In genomic region chr1:225447649-225448048, GRCh38 we compare ENCODE assay signal across 9 cellular contexts. TPM values are rescaled to one million over a fixed set of nuclear protein-coding genes. Genes with fewer than 3 reads are reported as not detected.
DNase-seq lines count a peak whose midpoint lies in the region; ATAC-seq lines count a peak whose summit lies in the region.
"Had no signal": no experiment of that assay in that cellular context is flagged by ENCODE, and none has a peak within 500 bp of the region (broad histone marks: within the 10 kb centered on the region; RNA-seq: fewer than 3 reads in every experiment).

No MANE protein-coding gene starts in this region.

- intact Hi-C loops in activated T-helper 1 cell treated with anti-CD3 and anti-CD28 coated beads, Interleukin-12 subunit alpha, Interleukin-12 subunit beta, Interleukin-2, Interleukin-4 antibody, amounts not matched to agents 30 ng/mL and 10 ng/mL and 1 ng/mL, durations not matched to agents 14 hours and 24 hours and 36 hours (cut with micrococcal nuclease) = no loop called here
- intact Hi-C loops in left cardiac atrium (cut with DNase I) = no loop called here

- DNase-seq in C1 segment of cervical spinal cord (lab: John Stamatoyannopoulos, UW) (peak in 11 of 14 donors; percentile 7 to 80 (median 60)), left cardiac atrium (no peak), pons (ENCODE audit: low spot score) (peak; percentile 92), HCEC 1CT (no peak)
- DNase-seq in activated T-helper 1 cell treated with anti-CD3 and anti-CD28 coated beads, Interleukin-12 subunit alpha, Interleukin-12 subunit beta, Interleukin-2, Interleukin-4 antibody, amounts not matched to agents 30 ng/mL and 10 ng/mL and 1 ng/mL, durations not matched to agents 14 hours and 24 hours and 36 hours (ENCODE audit: low spot score) = no peak
- DNase-seq in activated T-cell treated with anti-CD3 and anti-CD28 coated beads, Interleukin-2, amount 50 U/mL, for 4 hours = no peak
- DNase-seq in stimulated activated naive CD8-positive, alpha-beta T cell treated with anti-CD3 and anti-CD28 coated beads, Interleukin-15, amount 100 ng/mL, for 72 hours = no peak
- DNase-seq: DMS79 treated with DMSO at 0.1 percent for 48 hours had no signal

- H3K36me3 Mint-ChIP-seq in activated T-helper 1 cell treated with anti-CD3 and anti-CD28 coated beads, Interleukin-12 subunit alpha, Interleukin-12 subunit beta, Interleukin-2, Interleukin-4 antibody, amounts not matched to agents 30 ng/mL and 10 ng/mL and 1 ng/mL, durations not matched to agents 14 hours and 24 hours and 36 hours (ENCODE audit: low read depth) = no peaks in the 10 kb centered on the region
- no peaks in the 10 kb centered on the region for H3K36me3 Mint-ChIP-seq in activated T-cell treated with anti-CD3 and anti-CD28 coated beads, Interleukin-2, amount 50 U/mL, for 4 hours (ENCODE audit: insufficient read depth)

- no peaks in the 10 kb centered on the region for H3K9me3 Mint-ChIP-seq in activated T-helper 1 cell treated with anti-CD3 and anti-CD28 coated beads, Interleukin-12 subunit alpha, Interleukin-12 subunit beta, Interleukin-2, Interleukin-4 antibody, amounts not matched to agents 30 ng/mL and 10 ng/mL and 1 ng/mL, durations not matched to agents 14 hours and 24 hours and 36 hours
- H3K9me3 Mint-ChIP-seq in activated T-cell treated with anti-CD3 and anti-CD28 coated beads, Interleukin-2, amount 50 U/mL, for 4 hours = no peaks in the 10 kb centered on the region
- H3K9me3 Mint-ChIP-seq in stimulated activated naive CD8-positive, alpha-beta T cell treated with anti-CD3 and anti-CD28 coated beads, Interleukin-15, amount 100 ng/mL, for 72 hours = no peaks in the 10 kb centered on the region

- H3K4me3 Mint-ChIP-seq in activated T-helper 1 cell treated with anti-CD3 and anti-CD28 coated beads, Interleukin-12 subunit alpha, Interleukin-12 subunit beta, Interleukin-2, Interleukin-4 antibody, amounts not matched to agents 30 ng/mL and 10 ng/mL and 1 ng/mL, durations not matched to agents 14 hours and 24 hours and 36 hours = no peak overlapping the region
- H3K4me3 Mint-ChIP-seq in activated T-cell treated with anti-CD3 and anti-CD28 coated beads, Interleukin-2, amount 50 U/mL, for 4 hours = no peak overlapping the region
- no peak overlapping the region for H3K4me3 Mint-ChIP-seq in stimulated activated naive CD8-positive, alpha-beta T cell treated with anti-CD3 and anti-CD28 coated beads, Interleukin-15, amount 100 ng/mL, for 72 hours

- peaks cover 2% of the 10 kb centered on the region for H3K27me3 Mint-ChIP-seq in activated T-helper 1 cell treated with anti-CD3 and anti-CD28 coated beads, Interleukin-12 subunit alpha, Interleukin-12 subunit beta, Interleukin-2, Interleukin-4 antibody, amounts not matched to agents 30 ng/mL and 10 ng/mL and 1 ng/mL, durations not matched to agents 14 hours and 24 hours and 36 hours (ENCODE audit: insufficient read depth)
- H3K27me3 Mint-ChIP-seq in activated T-cell treated with anti-CD3 and anti-CD28 coated beads, Interleukin-2, amount 50 U/mL, for 4 hours (ENCODE audit: low read depth) = no peaks in the 10 kb centered on the region
- no peaks in the 10 kb centered on the region for H3K27me3 Mint-ChIP-seq in stimulated activated naive CD8-positive, alpha-beta T cell treated with anti-CD3 and anti-CD28 coated beads, Interleukin-15, amount 100 ng/mL, for 72 hours

- H3K27ac Mint-ChIP-seq in activated T-helper 1 cell treated with anti-CD3 and anti-CD28 coated beads, Interleukin-12 subunit alpha, Interleukin-12 subunit beta, Interleukin-2, Interleukin-4 antibody, amounts not matched to agents 30 ng/mL and 10 ng/mL and 1 ng/mL, durations not matched to agents 14 hours and 24 hours and 36 hours = peak overlapping the region; percentile 21
- no peak overlapping the region for H3K27ac Mint-ChIP-seq in stimulated activated naive CD8-positive, alpha-beta T cell treated with anti-CD3 and anti-CD28 coated beads, Interleukin-15, amount 100 ng/mL, for 72 hours

- H3K4me1 Mint-ChIP-seq in activated T-helper 1 cell treated with anti-CD3 and anti-CD28 coated beads, Interleukin-12 subunit alpha, Interleukin-12 subunit beta, Interleukin-2, Interleukin-4 antibody, amounts not matched to agents 30 ng/mL and 10 ng/mL and 1 ng/mL, durations not matched to agents 14 hours and 24 hours and 36 hours (ENCODE audit: low read depth) = peaks cover 55% of the 10 kb centered on the region
- peaks cover 55% of the 10 kb centered on the region for H3K4me1 Mint-ChIP-seq in activated T-cell treated with anti-CD3 and anti-CD28 coated beads, Interleukin-2, amount 50 U/mL, for 4 hours (ENCODE audit: low read depth)
- peaks cover 65% of the 10 kb centered on the region for H3K4me1 Mint-ChIP-seq in stimulated activated naive CD8-positive, alpha-beta T cell treated with anti-CD3 and anti-CD28 coated beads, Interleukin-15, amount 100 ng/mL, for 72 hours

- ATAC-seq in left cardiac atrium (peak; percentile 62 to 67), HG03097 (IDR thresholded peaks at IDR 0.05; ENCODE audit: low FRiP score, unreplicated experiment) (no peak)
- no peak for ATAC-seq in activated T-cell treated with anti-CD3 and anti-CD28 coated beads, Interleukin-2, amount 50 U/mL, for 4 hours
- ATAC-seq in stimulated activated naive CD8-positive, alpha-beta T cell treated with anti-CD3 and anti-CD28 coated beads, Interleukin-15, amount 100 ng/mL, for 72 hours = no peak

RNA-seq across cellular contexts. Expression of gene LBR, which starts 19.8 kb away (rescaled TPM):
- 176 TPM in 2 replicates for total RNA-seq in activated T-helper 1 cell treated with anti-CD3 and anti-CD28 coated beads, Interleukin-12 subunit alpha, Interleukin-12 subunit beta, Interleukin-2, Interleukin-4 antibody, amounts not matched to agents 30 ng/mL and 10 ng/mL and 1 ng/mL, durations not matched to agents 14 hours and 24 hours and 36 hours
- total RNA-seq in left cardiac atrium = 10 to 100 TPM; 18.2 to 21.1 TPM
- total RNA-seq in activated T-cell treated with anti-CD3 and anti-CD28 coated beads, Interleukin-2, amount 50 U/mL, for 4 hours = 10 to 100 TPM; 71.0 to 89.9 (median 78.9) TPM

Comparison
In these comparisons a context has a peak if more than half of its experiments do, and no peak if none do; other contexts are left out.
1. DNase-seq: peak in C1 segment of cervical spinal cord (11 of 14) and pons (single experiment); none in activated T-helper 1 cell treated with anti-CD3 and anti-CD28 coated beads, Interleukin-12 subunit alpha, Interleukin-12 subunit beta, Interleukin-2, Interleukin-4 antibody, amounts not matched to agents 30 ng/mL and 10 ng/mL and 1 ng/mL, durations not matched to agents 14 hours and 24 hours and 36 hours (single experiment), left cardiac atrium (single experiment), HCEC 1CT (single experiment), activated T-cell treated with anti-CD3 and anti-CD28 coated beads, Interleukin-2, amount 50 U/mL, for 4 hours (single experiment) and stimulated activated naive CD8-positive, alpha-beta T cell treated with anti-CD3 and anti-CD28 coated beads, Interleukin-15, amount 100 ng/mL, for 72 hours (0 of 2).
2. ATAC-seq: peak in left cardiac atrium (2 of 2); none in HG03097 (single experiment), activated T-cell treated with anti-CD3 and anti-CD28 coated beads, Interleukin-2, amount 50 U/mL, for 4 hours (0 of 2) and stimulated activated naive CD8-positive, alpha-beta T cell treated with anti-CD3 and anti-CD28 coated beads, Interleukin-15, amount 100 ng/mL, for 72 hours (single experiment).